Comparison of ENCODE assay signal across 7 cellular contexts in genomic region chr1:232644209-232644608, GRCh38. TPM values are rescaled to one million over a fixed set of nuclear protein-coding genes. Genes with fewer than 3 reads are reported as not detected.
"Had no signal": no experiment of that assay in that cellular context is flagged by ENCODE, and none has a peak within 500 bp of the region (broad histone marks: within the 10 kb centered on the region; RNA-seq: fewer than 3 reads in every experiment).

No MANE protein-coding gene starts in this region.

- H3K27ac ChIP-seq: HL-60, KMS-11 had no signal

- H3K9ac ChIP-seq: KMS-11 had no signal

- DNase-seq: KBM-7, KG1 had no signal

- H3K4me3 ChIP-seq: K562 had no signal

- ATAC-seq: HepG2, K562 had no signal

- H3K4me2 ChIP-seq: KMS-11 had no signal

RNA-seq across cellular contexts. Expression of gene SIPA1L2, which starts 14.3 kb away (rescaled TPM):
- total RNA-seq: HepG2 had no signal
- polyA plus RNA-seq: IgD-negative memory B cell, K562 had no signal
